ENCODE assay signal across 8 cellular contexts in the genomic region with DNA sequence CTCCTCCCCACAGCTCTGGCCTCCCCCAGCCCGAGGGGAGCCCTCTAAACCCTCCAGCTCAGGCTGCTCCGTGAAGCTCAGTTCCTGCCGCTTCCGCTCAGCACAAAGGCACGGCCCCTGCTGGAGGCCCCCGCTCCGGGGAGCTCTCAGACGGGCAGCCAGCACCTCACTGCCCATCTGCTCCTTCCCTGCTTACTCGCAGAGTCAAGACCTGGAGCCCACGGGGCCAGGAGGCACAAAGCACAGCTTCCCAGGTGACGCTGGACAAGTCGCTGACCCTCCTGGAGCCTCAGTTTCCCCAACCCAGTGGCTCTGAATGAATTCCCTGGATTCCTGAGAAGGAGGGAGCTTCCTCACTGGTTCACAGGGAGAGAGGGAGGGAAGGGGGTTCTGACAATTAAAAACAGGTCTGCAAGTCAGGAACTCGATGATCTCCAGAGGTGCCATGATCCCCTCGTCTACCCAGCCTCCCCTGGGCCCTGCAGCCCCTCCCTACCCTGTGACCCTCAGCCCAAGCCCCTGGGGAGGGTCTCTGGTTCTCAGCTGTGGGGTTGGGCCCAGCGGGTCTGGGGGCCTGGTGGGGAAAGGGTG. TPM values are rescaled to one million over a fixed set of nuclear protein-coding genes. Genes with fewer than 3 reads are reported as not detected.
DNase-seq lines count a peak whose midpoint lies in the region; ATAC-seq and TF ChIP-seq lines count a peak whose summit lies in the region.

No MANE protein-coding gene starts in this region.

- H3K9ac ChIP-seq in iPS-15b (ENCODE audit: low read depth, low read length), result peak overlapping the region; percentile 8

- H3K9me3 ChIP-seq in DOHH2 (ENCODE audit: control insufficient read depth, insufficient read depth, low read length) (no peaks in the 10 kb centered on the region), iPS-15b (ENCODE audit: control insufficient read depth, insufficient read depth, low read length) (no peaks in the 10 kb centered on the region)

- H3K27ac Mint-ChIP-seq in activated naive CD4-positive, alpha-beta T cell treated with anti-CD3 and anti-CD28 coated beads, Interleukin-2, amount 50 U/mL, for 72 hours, result peak overlapping the region in 1 of 2 donors; percentile 79
- H3K27ac Mint-ChIP-seq in stimulated activated naive CD8-positive, alpha-beta T cell treated with anti-CD3 and anti-CD28 coated beads, Interleukin-15, Interleukin-2, amounts not matched to agents 100 ng/mL and 50 ng/mL, for 24 hours, result peak overlapping the region; percentile 82

- DNase-seq in Kasumi-1 (lab: John Stamatoyannopoulos, UW), result peak; percentile 11 to 49
- DNase-seq in activated naive CD4-positive, alpha-beta T cell treated with anti-CD3 and anti-CD28 coated beads, Interleukin-2, amount 50 U/mL, for 72 hours (ENCODE audit: low spot score in 2 of 2), result peak in 1 of 2 donors; percentile 35

- H3K4me1 ChIP-seq in DOHH2 (ENCODE audit: control insufficient read depth, low read length), result peaks cover 84% of the 10 kb centered on the region
- peaks cover 8% of the 10 kb centered on the region for H3K4me1 ChIP-seq in iPS-15b (ENCODE audit: control insufficient read depth, insufficient read depth, low read length)

- TF ChIP-seq CTCF in DOHH2 (IDR thresholded peaks at IDR 0.05; ENCODE audit: low read depth, low read length, poor library complexity, severe bottlenecking), result no peak

- H3K36me3 Mint-ChIP-seq in activated naive CD4-positive, alpha-beta T cell treated with anti-CD3 and anti-CD28 coated beads, Interleukin-2, amount 50 U/mL, for 72 hours, result no peaks in the 10 kb centered on the region
- H3K36me3 Mint-ChIP-seq in stimulated activated naive CD8-positive, alpha-beta T cell treated with anti-CD3 and anti-CD28 coated beads, Interleukin-15, Interleukin-2, amounts not matched to agents 100 ng/mL and 50 ng/mL, for 24 hours (ENCODE audit: low read depth), result no peaks in the 10 kb centered on the region

- H3K79me2 ChIP-seq in DOHH2 (ENCODE audit: control insufficient read depth, low read length), result peaks cover 65% of the 10 kb centered on the region

- peak overlapping the region; percentile 58 for H3K4me3 Mint-ChIP-seq in stimulated activated naive CD8-positive, alpha-beta T cell treated with anti-CD3 and anti-CD28 coated beads, Interleukin-15, Interleukin-2, amounts not matched to agents 100 ng/mL and 50 ng/mL, for 24 hours

- H3K27me3 Mint-ChIP-seq in stimulated activated naive CD8-positive, alpha-beta T cell treated with anti-CD3 and anti-CD28 coated beads, Interleukin-15, Interleukin-2, amounts not matched to agents 100 ng/mL and 50 ng/mL, for 24 hours, result no peaks in the 10 kb centered on the region

- H3K9me3 Mint-ChIP-seq in activated naive CD4-positive, alpha-beta T cell treated with anti-CD3 and anti-CD28 coated beads, Interleukin-2, amount 50 U/mL, for 72 hours, result no peaks in the 10 kb centered on the region
- H3K9me3 Mint-ChIP-seq in stimulated activated naive CD8-positive, alpha-beta T cell treated with anti-CD3 and anti-CD28 coated beads, Interleukin-15, Interleukin-2, amounts not matched to agents 100 ng/mL and 50 ng/mL, for 24 hours, result no peaks in the 10 kb centered on the region

- peak overlapping the region; percentile 87 for H3K4me2 ChIP-seq in DOHH2 (ENCODE audit: low read length)

- H3K4me3 ChIP-seq in DOHH2 (ENCODE audit: low read length) (peak overlapping the region; percentile 71), iPS-15b (ENCODE audit: low read depth, low read length) (no peak overlapping the region)

- H3K27me3 ChIP-seq in DOHH2 (ENCODE audit: control insufficient read depth, low read length), result no peaks in the 10 kb centered on the region
- no peaks in the 10 kb centered on the region for H3K27me3 ChIP-seq in iPS-15b (ENCODE audit: control insufficient read depth, insufficient read depth, low read length)

- H3F3A ChIP-seq in DOHH2 (ENCODE audit: control insufficient read depth, insufficient read depth), result peaks cover 26% of the 10 kb centered on the region

- ATAC-seq in activated naive CD4-positive, alpha-beta T cell treated with anti-CD3 and anti-CD28 coated beads, Interleukin-2, amount 50 U/mL, for 72 hours, result peak; percentile 54 to 67
- no peak for ATAC-seq in GM19395 (IDR thresholded peaks at IDR 0.05; ENCODE audit: unreplicated experiment)
- no peak for ATAC-seq in GM19467 (IDR thresholded peaks at IDR 0.05; ENCODE audit: unreplicated experiment)
- ATAC-seq in HG02981 (IDR thresholded peaks at IDR 0.05; ENCODE audit: unreplicated experiment), result no peak

- peak overlapping the region; percentile 97 for H3K27ac ChIP-seq in DOHH2 (ENCODE audit: low read depth, low read length)

- H3K4me1 Mint-ChIP-seq in stimulated activated naive CD8-positive, alpha-beta T cell treated with anti-CD3 and anti-CD28 coated beads, Interleukin-15, Interleukin-2, amounts not matched to agents 100 ng/mL and 50 ng/mL, for 24 hours (ENCODE audit: low read depth), result peaks cover 27% of the 10 kb centered on the region

- H4K20me1 ChIP-seq in DOHH2 (ENCODE audit: control insufficient read depth, insufficient read depth, low read depth, low read length), result no peaks in the 10 kb centered on the region

- H3K9me2 ChIP-seq in DOHH2 (replicated peaks; ENCODE audit: control insufficient read depth, low read length), result no peaks in the 10 kb centered on the region

- H3K36me3 ChIP-seq in DOHH2 (ENCODE audit: control insufficient read depth, low read length), result peaks cover 6% of the 10 kb centered on the region; the same call in 1 of the 2 replicates
- no peaks in the 10 kb centered on the region for H3K36me3 ChIP-seq in iPS-15b (ENCODE audit: control insufficient read depth, insufficient read depth, low read length)

RNA-seq across cellular contexts. Expression of a gene that starts 36.2 kb away (rescaled TPM):
- total RNA-seq in activated naive CD4-positive, alpha-beta T cell treated with anti-CD3 and anti-CD28 coated beads, Interleukin-2, amount 50 U/mL, for 72 hours, result 1 to 10 TPM; 7.5 to 9.1 TPM

Comparison
In these comparisons a context has a peak if more than half of its experiments do, and no peak if none do; other contexts are left out.
1. ATAC-seq: peak in activated naive CD4-positive, alpha-beta T cell treated with anti-CD3 and anti-CD28 coated beads, Interleukin-2, amount 50 U/mL, for 72 hours (2 of 2); none in GM19395 (single experiment), GM19467 (single experiment) and HG02981 (single experiment).